Comparison of ENCODE assay signal across 20 cellular contexts in the genomic region with DNA sequence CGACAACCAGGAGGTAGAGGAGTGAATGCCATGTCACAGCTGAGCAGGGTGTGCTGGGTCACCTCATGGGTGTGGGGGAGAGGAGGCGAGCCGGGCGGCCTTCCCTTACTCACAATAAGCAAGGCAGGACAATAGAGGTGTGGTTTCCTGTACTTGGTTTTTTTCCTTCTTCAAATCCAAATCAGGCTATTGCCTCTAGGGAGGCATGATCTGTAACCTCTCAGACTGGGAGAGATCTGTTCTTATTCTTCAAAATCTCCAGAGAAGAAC.
DNase-seq lines count a peak whose midpoint lies in the region; ATAC-seq, FAIRE-seq and TF ChIP-seq lines count a peak whose summit lies in the region.
"Had no signal": no experiment of that assay in that cellular context is flagged by ENCODE, and none has a peak within 500 bp of the region (broad histone marks: within the 10 kb centered on the region; RNA-seq: fewer than 3 reads in every experiment).

No MANE protein-coding gene starts in this region.

- H3K9me3 Mint-ChIP-seq in nephron = no peaks in the 10 kb centered on the region
- H3K9me3 Mint-ChIP-seq: HFFc6 had no signal

- dilution Hi-C loops in endothelial cell of umbilical vein (cut with MboI; ENCODE audit: extremely low pct_ligation_motif_present, low sequenced_read_pairs) = no loop called here

- POLR2A ChIA-PET in endothelial cell of umbilical vein (lab: Charles Lee) = no interaction called here

- H3K4me1 Mint-ChIP-seq in nephron = peaks cover 53% of the 10 kb centered on the region
- H3K4me1 Mint-ChIP-seq: CD4-positive, alpha-beta memory T cell had no signal

- peak overlapping the region; percentile 48 for H3K4me2 ChIP-seq in endothelial cell of umbilical vein (ENCODE audit: insufficient read depth, low read length)

- 53 to 75% (median 62%) methylated on average over 4 of the region's 4 CpGs for WGBS in heart left ventricle, 4 donors

- BruUV-seq in endothelial cell of umbilical vein (replicated peaks; lab: Mats Ljungman, UMichigan) = no TSS peak

- H3K79me2 ChIP-seq in endothelial cell of umbilical vein (ENCODE audit: control insufficient read depth, insufficient read depth, low read length) = no peaks in the 10 kb centered on the region

- H3K27me3 Mint-ChIP-seq in nephron (ENCODE audit: low read depth) = no peaks in the 10 kb centered on the region

- H3K36me3 ChIP-seq in heart left ventricle (no peaks in the 10 kb centered on the region), endothelial cell of umbilical vein (ENCODE audit: control insufficient read depth in 2 of 2, extremely low read depth in 1 of 2, insufficient read depth in 2 of 2, low read length in 2 of 2) (peaks cover 0 to 3% of the 10 kb centered on the region in 2 experiments), vagina (no peaks in the 10 kb centered on the region)

- H3K4me3 Mint-ChIP-seq in nephron = peak overlapping the region in 2 of 3 experiments; percentile 16 to 40
- H3K4me3 Mint-ChIP-seq: CD4-positive, alpha-beta memory T cell; HFFc6 had no signal

- TF ChIP-seq CTCF in heart left ventricle (IDR thresholded peaks at IDR 0.05) = no peak
- TF ChIP-seq CTCF in endothelial cell of umbilical vein (IDR thresholded peaks at IDR 0.05; ENCODE audit: extremely low read depth in 1 of 2, insufficient read depth in 1 of 2, low read depth in 1 of 2, low read length in 2 of 2) = no peak
- no peak for TF ChIP-seq CTCF in nephron (IDR thresholded peaks at IDR 0.05; ENCODE audit: unreplicated experiment in 3 of 3)
- TF ChIP-seq CTCF in vagina (IDR thresholded peaks at IDR 0.05) = no peak

- H3K4me1 ChIP-seq in heart left ventricle (peaks cover 0 to 28% (median 12%) of the 10 kb centered on the region in 12 donors), endothelial cell of umbilical vein (ENCODE audit: control insufficient read depth, extremely low read depth, insufficient read depth, low read length) (peaks cover 34% of the 10 kb centered on the region), vagina (peaks cover 19% of the 10 kb centered on the region)

- no peak for TF ChIP-seq POLR2A in heart left ventricle (IDR thresholded peaks at IDR 0.05)
- TF ChIP-seq POLR2A in endothelial cell of umbilical vein (IDR thresholded peaks at IDR 0.05; ENCODE audit: low read depth, low read length) = no peak
- TF ChIP-seq POLR2A in vagina (IDR thresholded peaks at IDR 0.05) = no peak

- H3K9me3 ChIP-seq in heart left ventricle (no peaks in the 10 kb centered on the region), endothelial cell of umbilical vein (replicated peaks; ENCODE audit: control insufficient read depth, insufficient read depth, low read length) (no peaks in the 10 kb centered on the region), vagina (no peaks in the 10 kb centered on the region)

- H3K9me1 ChIP-seq in endothelial cell of umbilical vein (replicated peaks; ENCODE audit: control insufficient read depth, extremely low read depth, insufficient read depth, low read length) = no peaks in the 10 kb centered on the region

- no peak for FAIRE-seq in endothelial cell of umbilical vein (lab: Jason Lieb, UNC)
- FAIRE-seq: GM19239, H54 had no signal

- H3K36me3 Mint-ChIP-seq in nephron (ENCODE audit: low read depth) = no peaks in the 10 kb centered on the region
- H3K36me3 Mint-ChIP-seq: CD4-positive, alpha-beta memory T cell had no signal

- H4K20me1 ChIP-seq in endothelial cell of umbilical vein (replicated peaks; ENCODE audit: control insufficient read depth, extremely low read depth, insufficient read depth, low read length) = no peaks in the 10 kb centered on the region

- H3K27me3 ChIP-seq in heart left ventricle (no peaks in the 10 kb centered on the region), endothelial cell of umbilical vein (ENCODE audit: control insufficient read depth in 2 of 2, insufficient read depth in 2 of 2, low read length in 2 of 2) (no peaks in the 10 kb centered on the region), vagina (no peaks in the 10 kb centered on the region)

- ATAC-seq in heart left ventricle (peak in 3 of 4 donors; percentile 49 to 74 (median 67)), GM19395 (IDR thresholded peaks at IDR 0.05; ENCODE audit: unreplicated experiment) (no peak)
- ATAC-seq: Panc1 had no signal

- peak overlapping the region; percentile 27 for H3K9ac ChIP-seq in endothelial cell of umbilical vein (replicated peaks; ENCODE audit: extremely low read depth, insufficient read depth, low read length)

- H3K27ac Mint-ChIP-seq in nephron = peak overlapping the region; percentile 91 to 98 (median 94)
- H3K27ac Mint-ChIP-seq: CD4-positive, alpha-beta memory T cell; HFFc6 had no signal

- CTCF ChIA-PET in endothelial cell of umbilical vein (lab: Charles Lee) = interaction anchor here (0.8 to 1.5 kb wide), 13 partner anchors 8 to 131 kb away, joined by 3 to 6 read pairs (median 4); no protein-coding TSS in a partner anchor

- DNase-seq in heart left ventricle = no peak
- DNase-seq in cardiac septum (ENCODE audit: low spot score) = no peak
- no peak for DNase-seq in endothelial cell of umbilical vein (ENCODE audit: low read depth, low spot score)
- no peak for DNase-seq in vagina (ENCODE audit: extremely low spot score in 2 of 2)
- DNase-seq in hypothalamus (lab: John Stamatoyannopoulos, UW) = no peak
- DNase-seq in activated effector memory CD4-positive, alpha-beta T cell treated with anti-CD3 and anti-CD28 coated beads, Interleukin-2, amount 50 U/mL, for 16 hours = no peak
- DNase-seq: Calu3; CD4-positive, alpha-beta memory T cell; HFFc6; KG1; NCI-H1092; NCI-H146; NCI-H2081; NCI-H510A; NCI-H774 had no signal

- peak overlapping the region; percentile 55 for H2AFZ ChIP-seq in endothelial cell of umbilical vein (ENCODE audit: low read depth, low read length)

- H3K4me3 ChIP-seq in heart left ventricle (no peak overlapping the region), endothelial cell of umbilical vein (replicated peaks in 1 of 3; ENCODE audit: insufficient read depth in 1 of 3, low read depth in 1 of 3, low read length in 3 of 3) (no peak overlapping the region), vagina (no peak overlapping the region)

- H3K27ac ChIP-seq in heart left ventricle (peak overlapping the region in 4 of 12 donors; percentile 42 to 61 (median 44)), endothelial cell of umbilical vein (ENCODE audit: insufficient read depth, low read depth, low read length) (peak overlapping the region; percentile 81), vagina (peak overlapping the region; percentile 40)

- intact Hi-C loops in heart left ventricle (cut with DNase I) = no loop called here
- intact Hi-C loops in cardiac septum (cut with DNase I) = no loop called here
- intact Hi-C loops in endothelial cell of umbilical vein (cut with micrococcal nuclease) = loop anchor here (1.0 to 10.0 kb wide), 4 partner anchors 50 to 410 kb away; no protein-coding TSS in a partner anchor
- intact Hi-C loops in vagina (cut with DNase I) = no loop called here

TF ChIP-seq in endothelial cell of umbilical vein, 7 proteins besides CTCF, POLR2A, EP300 and RAD21:
- TF ChIP-seq EZH2 (IDR thresholded peaks at IDR 0.05; ENCODE audit: borderline replicate concordance, low read depth, low read length, severe bottlenecking) (no peak), POLR2AphosphoS5 (IDR thresholded peaks at IDR 0.05; ENCODE audit: insufficient read depth, low read depth, low read length) (no peak), GATA2 (IDR thresholded peaks at IDR 0.05; ENCODE audit: insufficient read depth, insufficient read length, low read depth, low read length) (no peak), MYC (IDR thresholded peaks at IDR 0.05; ENCODE audit: low read depth, low read length) (no peak), JUN (IDR thresholded peaks at IDR 0.05; ENCODE audit: borderline replicate concordance, insufficient read depth, insufficient read length, low read depth) (no peak), FOS (IDR thresholded peaks at IDR 0.05; ENCODE audit: borderline replicate concordance, insufficient read depth, low read length) (no peak)
- TF ChIP-seq, protein P1, sequence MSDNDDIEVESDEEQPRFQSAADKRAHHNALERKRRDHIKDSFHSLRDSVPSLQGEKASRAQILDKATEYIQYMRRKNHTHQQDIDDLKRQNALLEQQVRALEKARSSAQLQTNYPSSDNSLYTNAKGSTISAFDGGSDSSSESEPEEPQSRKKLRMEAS (IDR thresholded peaks at IDR 0.05; ENCODE audit: insufficient read depth, insufficient read length) = no peak
